ENCODE assay signal across 12 cellular contexts in genomic region chr3:142646020-142646783, GRCh38. TPM values are rescaled to one million over a fixed set of nuclear protein-coding genes. Genes with fewer than 3 reads are reported as not detected.
DNase-seq lines count a peak whose midpoint lies in the region; ATAC-seq and TF ChIP-seq lines count a peak whose summit lies in the region.
"Had no signal": no experiment of that assay in that cellular context is flagged by ENCODE, and none has a peak within 500 bp of the region (broad histone marks: within the 10 kb centered on the region; RNA-seq: fewer than 3 reads in every experiment).

No MANE protein-coding gene starts in this region.

- H3K4me3 ChIP-seq in A673 (ENCODE audit: low read depth, low read length, poor library complexity, severe bottlenecking): no peak overlapping the region
- H3K4me3 ChIP-seq in RWPE2 (ENCODE audit: severe bottlenecking): no peak overlapping the region
- H3K4me3 ChIP-seq: SJSA1 had no signal

- no TSS peak for BruUV-seq in A673 (replicated peaks; lab: Mats Ljungman, UMichigan)

- no peaks in the 10 kb centered on the region for H3K36me3 ChIP-seq in A673 (ENCODE audit: insufficient read depth, low read length, poor library complexity, severe bottlenecking)
- H3K36me3 ChIP-seq in RWPE2 (ENCODE audit: low read depth): no peaks in the 10 kb centered on the region
- H3K36me3 ChIP-seq: BE2C, SJSA1 had no signal

- H3K27me3 ChIP-seq in A673 (replicated peaks; ENCODE audit: insufficient read depth, low read depth, low read length, poor library complexity): no peaks in the 10 kb centered on the region
- H3K27me3 ChIP-seq in RWPE2 (ENCODE audit: insufficient read depth, poor library complexity, severe bottlenecking): no peaks in the 10 kb centered on the region
- H3K27me3 ChIP-seq: BE2C, SJSA1 had no signal

- H3K4me1 ChIP-seq in A673 (ENCODE audit: insufficient read depth, low read length, poor library complexity, severe bottlenecking) (peaks cover 13% of the 10 kb centered on the region), RWPE2 (ENCODE audit: insufficient read depth, poor library complexity, severe bottlenecking) (peaks cover 31% of the 10 kb centered on the region)
- H3K4me1 ChIP-seq: BE2C had no signal

- POLR2A ChIA-PET in A673 (lab: Charles Lee; ENCODE audit: low non-redundant PET): no interaction called here

- H3K27ac ChIP-seq in A673 (ENCODE audit: low read depth, low read length, poor library complexity, severe bottlenecking): no peak overlapping the region
- peak overlapping the region; percentile 87 for H3K27ac ChIP-seq in RWPE2 (ENCODE audit: poor library complexity, severe bottlenecking)

- intact Hi-C loops in A673 (cut with micrococcal nuclease; ENCODE audit: unreplicated experiment): no loop called here

- CTCF ChIA-PET in A673 (lab: Charles Lee): no interaction called here

- DNase-seq in A673 (ENCODE audit: low spot score) (peak; percentile 19), ELR (ENCODE audit: low read depth) (peak; percentile 26), RWPE2 (ENCODE audit: low spot score) (no peak), NCI-H1048 (lab: John Stamatoyannopoulos, UW) (no peak), NCI-H2029 treated with DMSO at 0.1 percent for 48 hours (lab: John Stamatoyannopoulos, UW) (no peak), MV-4-11 (lab: John Stamatoyannopoulos, UW) (no peak)
- DNase-seq: BE2C; CD4-positive, alpha-beta memory T cell; T-cell had no signal

- H3K9me3 ChIP-seq in A673 (ENCODE audit: low read depth, low read length, poor library complexity, severe bottlenecking): no peaks in the 10 kb centered on the region
- H3K9me3 ChIP-seq in RWPE2 (ENCODE audit: severe bottlenecking): no peaks in the 10 kb centered on the region
- H3K9me3 ChIP-seq: BE2C, SJSA1 had no signal

- ATAC-seq in RWPE2 (ENCODE audit: low read depth) (peak; percentile 75), esophagus mucosa (peak; percentile 67), HG02885 (IDR thresholded peaks at IDR 0.05; ENCODE audit: poor library complexity, unreplicated experiment) (no peak)
- ATAC-seq: T-cell had no signal

- TF ChIP-seq CTCF in A673 (conservative IDR thresholded peaks at IDR 0.05; ENCODE audit: low read depth, low read length) (no peak), RWPE2 (IDR thresholded peaks at IDR 0.05; ENCODE audit: poor library complexity, severe bottlenecking) (no peak)

RNA-seq across cellular contexts. Expression of gene PLS1, which starts 50.0 kb away (rescaled TPM):
- total RNA-seq in A673 (2021) (6.4 and 8.9 TPM in 2 replicates), esophagus mucosa (12.5 TPM)

Comparison
In these comparisons a context has a peak if more than half of its experiments do, and no peak if none do; other contexts are left out.
1. DNase-seq: peak in A673 (single experiment) and ELR (single experiment); none in RWPE2 (single experiment), NCI-H1048 (single experiment), NCI-H2029 treated with DMSO at 0.1 percent for 48 hours (single experiment) and MV-4-11 (single experiment).